In genomic region chr15:43777293-43777819, GRCh38 we compare ENCODE assay signal across 1 cellular context.
TF ChIP-seq lines count a peak whose summit lies in the region.

No MANE protein-coding gene starts in this region.

TF ChIP-seq in HepG2, 621 proteins besides CTCF, POLR2A, EP300 and RAD21 (continued from another document and continues in another):
- 0 out of 2 replicates have a peak, but pooled peaks have one; percentile 70 for TF ChIP-seq LRRFIP1 (CRISPR knock-in tag; conservative IDR thresholded peaks at IDR 0.05)
- no peak for TF ChIP-seq MYPOP (CRISPR knock-in tag; IDR thresholded peaks at IDR 0.05)
- TF ChIP-seq, protein P1, sequence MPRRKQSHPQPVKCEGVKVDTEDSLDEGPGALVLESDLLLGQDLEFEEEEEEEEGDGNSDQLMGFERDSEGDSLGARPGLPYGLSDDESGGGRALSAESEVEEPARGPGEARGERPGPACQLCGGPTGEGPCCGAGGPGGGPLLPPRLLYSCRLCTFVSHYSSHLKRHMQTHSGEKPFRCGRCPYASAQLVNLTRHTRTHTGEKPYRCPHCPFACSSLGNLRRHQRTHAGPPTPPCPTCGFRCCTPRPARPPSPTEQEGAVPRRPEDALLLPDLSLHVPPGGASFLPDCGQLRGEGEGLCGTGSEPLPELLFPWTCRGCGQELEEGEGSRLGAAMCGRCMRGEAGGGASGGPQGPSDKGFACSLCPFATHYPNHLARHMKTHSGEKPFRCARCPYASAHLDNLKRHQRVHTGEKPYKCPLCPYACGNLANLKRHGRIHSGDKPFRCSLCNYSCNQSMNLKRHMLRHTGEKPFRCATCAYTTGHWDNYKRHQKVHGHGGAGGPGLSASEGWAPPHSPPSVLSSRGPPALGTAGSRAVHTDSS (CRISPR knock-in tag; conservative IDR thresholded peaks at IDR 0.05): no peak
- TF ChIP-seq HMG20B (CRISPR knock-in tag; conservative IDR thresholded peaks at IDR 0.05): no peak
- no peak for TF ChIP-seq KDM1A (CRISPR knock-in tag; IDR thresholded peaks at IDR 0.05)
- TF ChIP-seq ZNF34 (CRISPR knock-in tag; IDR thresholded peaks at IDR 0.05; ENCODE audit: borderline replicate concordance): no peak; the same call in 1 of the 2 replicates
- no peak for TF ChIP-seq SP2 (CRISPR knock-in tag; IDR thresholded peaks at IDR 0.05)
- peak; percentile 68; the same call in 1 of the 2 replicates for TF ChIP-seq ZNF777 (CRISPR knock-in tag; IDR thresholded peaks at IDR 0.05)
- TF ChIP-seq NCOA5 (CRISPR knock-in tag; IDR thresholded peaks at IDR 0.05): no peak
- TF ChIP-seq ZNF709 (CRISPR knock-in tag; IDR thresholded peaks at IDR 0.05): peak; percentile 80; the same call in 1 of the 2 replicates
- TF ChIP-seq, protein P2, sequence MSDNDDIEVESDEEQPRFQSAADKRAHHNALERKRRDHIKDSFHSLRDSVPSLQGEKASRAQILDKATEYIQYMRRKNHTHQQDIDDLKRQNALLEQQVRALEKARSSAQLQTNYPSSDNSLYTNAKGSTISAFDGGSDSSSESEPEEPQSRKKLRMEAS (IDR thresholded peaks at IDR 0.05): peak; percentile 85
- no peak for TF ChIP-seq MAFK (conservative IDR thresholded peaks at IDR 0.05 in 1 of 2, IDR thresholded peaks at IDR 0.05 in 1 of 2; ENCODE audit: low read length in 2 of 2)
- TF ChIP-seq FOSL1 (CRISPR knock-in tag; IDR thresholded peaks at IDR 0.05; ENCODE audit: borderline replicate concordance): no peak
- no peak for TF ChIP-seq DNMT1 (CRISPR knock-in tag; IDR thresholded peaks at IDR 0.05)
- no peak for TF ChIP-seq HMGA1 (CRISPR knock-in tag; conservative IDR thresholded peaks at IDR 0.05)
- TF ChIP-seq, protein P3, sequence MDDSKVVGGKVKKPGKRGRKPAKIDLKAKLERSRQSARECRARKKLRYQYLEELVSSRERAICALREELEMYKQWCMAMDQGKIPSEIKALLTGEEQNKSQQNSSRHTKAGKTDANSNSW (CRISPR knock-in tag; IDR thresholded peaks at IDR 0.05; ENCODE audit: borderline replicate concordance): no peak
- no peak for TF ChIP-seq ZNF10 (CRISPR knock-in tag; IDR thresholded peaks at IDR 0.05; ENCODE audit: borderline replicate concordance, low read depth)
- peak; percentile 46; the same call in 1 of the 2 replicates for TF ChIP-seq FOXC1 (CRISPR knock-in tag; IDR thresholded peaks at IDR 0.05; ENCODE audit: borderline replicate concordance)
- TF ChIP-seq ZBTB10 (CRISPR knock-in tag; IDR thresholded peaks at IDR 0.05; ENCODE audit: borderline replicate concordance): no peak; the same call in 1 of the 2 replicates
- no peak for TF ChIP-seq ATAD3A (CRISPR knock-in tag; IDR thresholded peaks at IDR 0.05)
- TF ChIP-seq ZMYM3 (CRISPR knock-in tag; IDR thresholded peaks at IDR 0.05): peak; percentile 73
- TF ChIP-seq ZNF891 (CRISPR knock-in tag; IDR thresholded peaks at IDR 0.05): peak; percentile 71
- no peak for TF ChIP-seq ATF5 (CRISPR knock-in tag; IDR thresholded peaks at IDR 0.05; ENCODE audit: low read depth)
- TF ChIP-seq ZNF687 (CRISPR knock-in tag; IDR thresholded peaks at IDR 0.05): peak; percentile 94
- TF ChIP-seq NR2F1 (CRISPR knock-in tag; IDR thresholded peaks at IDR 0.05): no peak
- TF ChIP-seq, protein P4, sequence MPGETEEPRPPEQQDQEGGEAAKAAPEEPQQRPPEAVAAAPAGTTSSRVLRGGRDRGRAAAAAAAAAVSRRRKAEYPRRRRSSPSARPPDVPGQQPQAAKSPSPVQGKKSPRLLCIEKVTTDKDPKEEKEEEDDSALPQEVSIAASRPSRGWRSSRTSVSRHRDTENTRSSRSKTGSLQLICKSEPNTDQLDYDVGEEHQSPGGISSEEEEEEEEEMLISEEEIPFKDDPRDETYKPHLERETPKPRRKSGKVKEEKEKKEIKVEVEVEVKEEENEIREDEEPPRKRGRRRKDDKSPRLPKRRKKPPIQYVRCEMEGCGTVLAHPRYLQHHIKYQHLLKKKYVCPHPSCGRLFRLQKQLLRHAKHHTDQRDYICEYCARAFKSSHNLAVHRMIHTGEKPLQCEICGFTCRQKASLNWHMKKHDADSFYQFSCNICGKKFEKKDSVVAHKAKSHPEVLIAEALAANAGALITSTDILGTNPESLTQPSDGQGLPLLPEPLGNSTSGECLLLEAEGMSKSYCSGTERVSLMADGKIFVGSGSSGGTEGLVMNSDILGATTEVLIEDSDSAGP (CRISPR knock-in tag; IDR thresholded peaks at IDR 0.05; ENCODE audit: borderline replicate concordance): no peak; the same call in 1 of the 2 replicates
- no peak for TF ChIP-seq MZF1 (CRISPR knock-in tag; IDR thresholded peaks at IDR 0.05; ENCODE audit: borderline replicate concordance)
- no peak for TF ChIP-seq ZNF607 (CRISPR knock-in tag; IDR thresholded peaks at IDR 0.05; ENCODE audit: borderline replicate concordance)
- TF ChIP-seq ZNF644 (CRISPR knock-in tag; IDR thresholded peaks at IDR 0.05; ENCODE audit: low read depth): no peak
- TF ChIP-seq, protein P5, sequence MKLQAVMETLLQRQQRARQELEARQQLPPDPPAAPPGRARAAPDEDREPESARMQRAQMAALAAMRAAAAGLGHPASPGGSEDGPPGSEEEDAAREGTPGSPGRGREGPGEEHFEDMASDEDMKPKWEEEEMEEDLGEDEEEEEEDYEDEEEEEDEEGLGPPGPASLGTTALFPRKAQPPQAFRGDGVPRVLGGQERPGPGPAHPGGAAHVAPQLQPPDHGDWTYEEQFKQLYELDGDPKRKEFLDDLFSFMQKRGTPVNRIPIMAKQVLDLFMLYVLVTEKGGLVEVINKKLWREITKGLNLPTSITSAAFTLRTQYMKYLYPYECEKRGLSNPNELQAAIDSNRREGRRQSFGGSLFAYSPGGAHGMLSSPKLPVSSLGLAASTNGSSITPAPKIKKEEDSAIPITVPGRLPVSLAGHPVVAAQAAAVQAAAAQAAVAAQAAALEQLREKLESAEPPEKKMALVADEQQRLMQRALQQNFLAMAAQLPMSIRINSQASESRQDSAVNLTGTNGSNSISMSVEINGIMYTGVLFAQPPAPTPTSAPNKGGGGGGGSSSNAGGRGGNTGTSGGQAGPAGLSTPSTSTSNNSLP (IDR thresholded peaks at IDR 0.05; ENCODE audit: low read depth, low read length): no peak
- TF ChIP-seq, protein P6, sequence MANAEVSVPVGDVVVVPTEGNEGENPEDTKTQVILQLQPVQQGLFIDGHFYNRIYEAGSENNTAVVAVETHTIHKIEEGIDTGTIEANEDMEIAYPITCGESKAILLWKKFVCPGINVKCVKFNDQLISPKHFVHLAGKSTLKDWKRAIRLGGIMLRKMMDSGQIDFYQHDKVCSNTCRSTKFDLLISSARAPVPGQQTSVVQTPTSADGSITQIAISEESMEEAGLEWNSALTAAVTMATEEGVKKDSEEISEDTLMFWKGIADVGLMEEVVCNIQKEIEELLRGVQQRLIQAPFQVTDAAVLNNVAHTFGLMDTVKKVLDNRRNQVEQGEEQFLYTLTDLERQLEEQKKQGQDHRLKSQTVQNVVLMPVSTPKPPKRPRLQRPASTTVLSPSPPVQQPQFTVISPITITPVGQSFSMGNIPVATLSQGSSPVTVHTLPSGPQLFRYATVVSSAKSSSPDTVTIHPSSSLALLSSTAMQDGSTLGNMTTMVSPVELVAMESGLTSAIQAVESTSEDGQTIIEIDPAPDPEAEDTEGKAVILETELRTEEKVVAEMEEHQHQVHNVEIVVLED (CRISPR knock-in tag; IDR thresholded peaks at IDR 0.05; ENCODE audit: borderline replicate concordance): no peak
- TF ChIP-seq ELF1 (CRISPR knock-in tag; IDR thresholded peaks at IDR 0.05): no peak
- no peak for TF ChIP-seq HNF4G (IDR thresholded peaks at IDR 0.05; ENCODE audit: borderline replicate concordance, low read depth, low read length)
- TF ChIP-seq HNF4G (CRISPR knock-in tag; IDR thresholded peaks at IDR 0.05; ENCODE audit: borderline replicate concordance, low read depth): no peak
- TF ChIP-seq TCF7 (IDR thresholded peaks at IDR 0.05; ENCODE audit: low read depth): no peak
- TF ChIP-seq SMARCE1 (IDR thresholded peaks at IDR 0.05; ENCODE audit: borderline replicate concordance): no peak
- TF ChIP-seq, protein P7, sequence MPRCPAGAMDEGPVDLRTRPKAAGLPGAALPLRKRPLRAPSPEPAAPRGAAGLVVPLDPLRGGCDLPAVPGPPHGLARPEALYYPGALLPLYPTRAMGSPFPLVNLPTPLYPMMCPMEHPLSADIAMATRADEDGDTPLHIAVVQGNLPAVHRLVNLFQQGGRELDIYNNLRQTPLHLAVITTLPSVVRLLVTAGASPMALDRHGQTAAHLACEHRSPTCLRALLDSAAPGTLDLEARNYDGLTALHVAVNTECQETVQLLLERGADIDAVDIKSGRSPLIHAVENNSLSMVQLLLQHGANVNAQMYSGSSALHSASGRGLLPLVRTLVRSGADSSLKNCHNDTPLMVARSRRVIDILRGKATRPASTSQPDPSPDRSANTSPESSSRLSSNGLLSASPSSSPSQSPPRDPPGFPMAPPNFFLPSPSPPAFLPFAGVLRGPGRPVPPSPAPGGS (CRISPR knock-in tag; IDR thresholded peaks at IDR 0.05): no peak
- TF ChIP-seq ZKSCAN5 (CRISPR knock-in tag; IDR thresholded peaks at IDR 0.05): no peak
